ENCODE assay signal across 1 cellular context in the genomic region with DNA sequence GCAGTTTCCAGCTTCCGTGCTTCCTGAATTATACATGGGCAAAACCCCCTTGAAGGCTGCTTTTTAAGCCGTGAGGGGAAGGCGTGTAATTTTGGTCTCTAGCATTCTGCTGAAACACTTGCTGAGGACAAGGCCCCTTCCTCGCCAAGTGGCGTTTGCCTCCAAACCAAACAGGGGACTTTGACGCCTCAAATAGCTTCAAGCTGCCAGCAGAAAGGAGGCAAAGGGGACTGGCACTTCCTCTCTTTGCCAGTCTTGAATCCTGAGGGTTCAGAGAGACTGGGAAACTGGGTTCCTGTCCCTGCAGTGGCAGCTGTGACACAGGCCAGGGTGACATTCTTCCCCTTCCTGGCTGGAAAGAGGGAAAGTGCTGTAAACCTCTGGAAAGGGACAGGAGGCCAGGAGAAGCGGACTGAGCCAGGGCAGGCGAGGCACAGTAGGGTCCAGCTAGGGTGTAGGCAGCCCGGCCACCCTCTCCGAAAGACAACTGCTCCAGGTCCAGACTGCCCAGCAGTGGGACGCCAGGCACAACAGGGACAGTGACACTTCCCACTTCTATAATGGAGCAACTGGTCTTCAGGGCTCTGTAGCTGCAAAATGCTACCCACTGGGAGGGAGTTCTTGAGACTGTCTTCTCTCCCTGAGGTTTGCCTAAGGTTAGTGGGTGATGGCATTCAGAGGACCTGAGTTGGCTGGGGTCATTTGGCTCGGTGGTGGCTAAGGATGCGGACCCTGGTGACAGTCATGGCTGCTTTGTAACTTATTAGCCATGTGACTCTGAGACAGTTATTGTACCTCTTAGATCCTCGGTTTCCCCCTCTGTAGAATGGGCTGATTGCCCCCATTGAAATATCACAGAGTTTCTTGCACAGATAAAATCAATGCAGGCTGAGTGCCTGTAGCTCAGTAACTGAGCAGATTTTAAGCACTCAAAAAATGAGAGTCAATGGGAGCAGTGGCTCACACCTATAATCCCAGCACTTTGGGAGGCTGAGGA.
TF ChIP-seq lines count a peak whose summit lies in the region.

No MANE protein-coding gene starts in this region.

TF ChIP-seq in HEK293, 187 proteins besides CTCF, POLR2A, EP300 and RAD21 (continued from another document):
- TF ChIP-seq KLF1 (tag by site-specific recombination; IDR thresholded peaks at IDR 0.05) = no peak
- no peak for TF ChIP-seq REPIN1 (tag by site-specific recombination; IDR thresholded peaks at IDR 0.05; ENCODE audit: low read depth)
- TF ChIP-seq ZIC2 (tag by site-specific recombination; IDR thresholded peaks at IDR 0.05) = no peak
- no peak for TF ChIP-seq ZNF350 (tag by site-specific recombination; IDR thresholded peaks at IDR 0.05)
- TF ChIP-seq ZNF223 (tag by site-specific recombination; IDR thresholded peaks at IDR 0.05) = no peak
- TF ChIP-seq ZBTB17 (tag by site-specific recombination; IDR thresholded peaks at IDR 0.05) = no peak
- TF ChIP-seq ZNF660 (tag by site-specific recombination; IDR thresholded peaks at IDR 0.05) = no peak
